33 cellular contexts compared by ENCODE assay signal in the genomic region with DNA sequence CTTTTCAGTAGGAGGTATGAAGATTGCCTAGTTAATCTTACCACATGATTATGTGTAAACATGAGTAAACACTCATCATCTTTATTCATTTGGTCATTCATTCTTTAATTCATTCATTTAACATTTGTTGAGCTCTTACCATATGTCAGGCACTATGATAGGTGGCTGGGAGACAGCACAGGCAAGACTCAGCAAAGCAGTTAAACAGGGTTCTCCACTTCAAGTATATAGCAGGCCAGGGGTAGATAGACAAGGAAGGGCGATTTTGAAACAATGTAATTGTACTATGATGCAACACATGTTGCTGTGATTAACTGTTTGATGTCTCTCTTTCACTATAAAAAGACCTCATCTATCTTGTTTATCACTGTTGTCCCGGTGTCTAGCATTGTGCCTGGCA.
"Had no signal": no experiment of that assay in that cellular context is flagged by ENCODE, and none has a peak within 500 bp of the region (broad histone marks: within the 10 kb centered on the region; RNA-seq: fewer than 3 reads in every experiment).

No MANE protein-coding gene starts in this region.

- H3K9me3 ChIP-seq: MG63 had no signal

- H3K27ac ChIP-seq: VCaP had no signal

- DNase-seq: activated B cell treated with CpG ODN at 0.5 μM for 24 hours; activated CD4-positive, alpha-beta memory T cell treated with anti-CD3 and anti-CD28 coated beads for 36 hours; activated CD4-positive, alpha-beta T cell treated with anti-CD3 and anti-CD28 coated beads for 4 hours; activated CD4-positive, alpha-beta T cell treated with anti-CD3 and anti-CD28 coated beads, Interleukin-2, amount 50 U/mL, for 1 hour; activated CD4-positive, CD25-positive, alpha-beta regulatory T cell treated with anti-CD3 and anti-CD28 coated beads, Interleukin-2, amount 50 U/mL, for 72 hours; activated CD8-positive, alpha-beta memory T cell treated with anti-CD3 and anti-CD28 coated beads, Interleukin-2, amount 50 U/mL, for 4 hours; activated effector memory CD4-positive, alpha-beta T cell treated with anti-CD3 and anti-CD28 coated beads, Interleukin-2, amount 50 U/mL, for 16 hours; activated naive CD4-positive, alpha-beta T cell; activated naive CD4-positive, alpha-beta T cell treated with anti-CD3 and anti-CD28 coated beads, Interleukin-2, amount 50 U/mL, for 16 hours; activated naive CD8-positive, alpha-beta T cell treated with anti-CD3 and anti-CD28 coated beads for 36 hours; activated T-cell treated with anti-CD3 and anti-CD28 coated beads, Interleukin-2, amount 50 U/mL, for 72 hours; amniotic stem cell; aorta; cerebellar nuclear complex; MG63; NCI-H1048; NCI-H1105 treated with DMSO at 0.1 percent for 48 hours; NCI-H1436; NCI-H1694; NCI-H1930; NCI-H2107; NCI-H2171; NCI-H510A; NCI-H526; NCI-H748 treated with DMSO at 0.1 percent for 48 hours; NK-92 treated with Interleukin-12 subunit alpha and Interleukin-12 subunit beta, amount 100 ng/mL, for 24 hours; Right ventricle myocardium superior; SW 1271; T-helper 1 cell; T-helper 2 cell; T-helper 9 cell had no signal

- H3K36me3 ChIP-seq: MG63 had no signal

- H3K27me3 ChIP-seq: MG63 had no signal

- H3K4me3 ChIP-seq: MG63 had no signal

- ATAC-seq: activated T-cell treated with anti-CD3 and anti-CD28 coated beads, Interleukin-2, amount 50 U/mL, for 72 hours; activated T-helper 17 cell treated with anti-CD3 and anti-CD28 coated beads, Interleukin-2, amount 50 U/mL, for 72 hours had no signal
